ENCODE assay signal across 6 cellular contexts in the genomic region with DNA sequence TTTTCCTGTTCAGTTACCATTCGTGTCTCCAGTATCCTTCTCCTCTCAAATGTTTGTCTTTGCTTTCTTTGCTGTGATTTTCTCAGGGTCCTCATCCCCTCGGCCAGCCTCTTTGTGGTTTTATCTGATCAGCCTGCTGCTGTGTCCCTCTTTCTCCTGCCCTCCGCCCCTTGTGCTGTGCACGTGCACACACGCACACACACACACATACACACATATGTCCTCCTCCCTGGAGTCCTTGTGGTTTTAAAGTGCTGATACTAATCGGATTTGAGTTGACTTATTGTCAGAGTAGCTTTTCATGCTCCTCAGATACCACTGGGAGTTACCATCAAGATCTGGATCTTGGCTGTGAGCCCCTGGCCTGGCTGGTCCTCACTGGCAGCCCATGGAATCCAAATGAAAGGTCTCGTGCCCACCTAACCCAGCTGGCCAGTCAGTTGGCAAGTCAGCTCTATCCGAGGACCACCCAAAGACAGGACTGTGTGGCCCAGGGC. TPM values are rescaled to one million over a fixed set of nuclear protein-coding genes. Genes with fewer than 3 reads are reported as not detected.
"Had no signal": no experiment of that assay in that cellular context is flagged by ENCODE, and none has a peak within 500 bp of the region (broad histone marks: within the 10 kb centered on the region; RNA-seq: fewer than 3 reads in every experiment).

No MANE protein-coding gene starts in this region.

- ATAC-seq: activated CD8-positive, alpha-beta memory T cell treated with anti-CD3 and anti-CD28 coated beads, Interleukin-2, amount 10 ng/mL, durations not matched to agents 7 days and 5 days; naive thymus-derived CD4-positive, alpha-beta T cell had no signal

- H3K36me3 Mint-ChIP-seq: activated CD8-positive, alpha-beta memory T cell treated with anti-CD3 and anti-CD28 coated beads, Interleukin-2, amount 10 ng/mL, durations not matched to agents 7 days and 5 days had no signal

- H3K27me3 Mint-ChIP-seq: activated CD4-positive, alpha-beta memory T cell treated with anti-CD3 and anti-CD28 coated beads for 36 hours; activated CD8-positive, alpha-beta memory T cell treated with anti-CD3 and anti-CD28 coated beads, Interleukin-2, amount 10 ng/mL, durations not matched to agents 7 days and 5 days; activated naive CD8-positive, alpha-beta T cell treated with anti-CD3 and anti-CD28 coated beads, Interleukin-2, amount 10 ng/mL, durations not matched to agents 7 days and 5 days; naive thymus-derived CD4-positive, alpha-beta T cell had no signal

- DNase-seq: activated CD8-positive, alpha-beta memory T cell treated with anti-CD3 and anti-CD28 coated beads, Interleukin-2, amount 10 ng/mL, durations not matched to agents 7 days and 5 days; activated naive CD8-positive, alpha-beta T cell treated with anti-CD3 and anti-CD28 coated beads, Interleukin-2, amount 10 ng/mL, durations not matched to agents 7 days and 5 days; naive thymus-derived CD4-positive, alpha-beta T cell; stimulated activated CD4-positive, alpha-beta T cell treated with anti-CD3 and anti-CD28 coated beads, Interleukin-4, amount 100 ng/mL, for 1 hour had no signal

- H3K27ac Mint-ChIP-seq: activated CD4-positive, alpha-beta memory T cell treated with anti-CD3 and anti-CD28 coated beads for 36 hours; activated CD8-positive, alpha-beta memory T cell treated with anti-CD3 and anti-CD28 coated beads, Interleukin-2, amount 10 ng/mL, durations not matched to agents 7 days and 5 days; activated naive CD8-positive, alpha-beta T cell treated with anti-CD3 and anti-CD28 coated beads, Interleukin-2, amount 10 ng/mL, durations not matched to agents 7 days and 5 days; naive thymus-derived CD4-positive, alpha-beta T cell had no signal

- H3K4me3 Mint-ChIP-seq: activated CD4-positive, alpha-beta memory T cell treated with anti-CD3 and anti-CD28 coated beads for 36 hours; activated CD8-positive, alpha-beta memory T cell treated with anti-CD3 and anti-CD28 coated beads, Interleukin-2, amount 10 ng/mL, durations not matched to agents 7 days and 5 days; activated naive CD8-positive, alpha-beta T cell treated with anti-CD3 and anti-CD28 coated beads, Interleukin-2, amount 10 ng/mL, durations not matched to agents 7 days and 5 days; naive thymus-derived CD4-positive, alpha-beta T cell had no signal

- H3K9me3 Mint-ChIP-seq: activated CD4-positive, alpha-beta memory T cell treated with anti-CD3 and anti-CD28 coated beads for 36 hours; activated naive CD8-positive, alpha-beta T cell treated with anti-CD3 and anti-CD28 coated beads, Interleukin-2, amount 10 ng/mL, durations not matched to agents 7 days and 5 days; naive thymus-derived CD4-positive, alpha-beta T cell had no signal

RNA-seq across cellular contexts. Expression of a gene that starts 41.3 kb away (rescaled TPM):
- polyA plus RNA-seq: smooth muscle cell had no signal
